Comparison of ENCODE assay signal across 2 cellular contexts in genomic region chr6:158810149-158811095, GRCh38.
TF ChIP-seq lines count a peak whose summit lies in the region.

No MANE protein-coding gene starts in this region.

TF ChIP-seq in IMR-90, 13 proteins besides CTCF, POLR2A, EP300 and RAD21:
- TF ChIP-seq RCOR1 (IDR thresholded peaks at IDR 0.05; ENCODE audit: insufficient replicate concordance, low read length) = no peak
- no peak for TF ChIP-seq CEBPB (IDR thresholded peaks at IDR 0.05; ENCODE audit: low read depth, low read length)
- TF ChIP-seq FOS (IDR thresholded peaks at IDR 0.05; ENCODE audit: low read depth, low read length) = no peak
- no peak for TF ChIP-seq BHLHE40 (IDR thresholded peaks at IDR 0.05; ENCODE audit: low read depth, low read length)
- TF ChIP-seq NFE2L2 (IDR thresholded peaks at IDR 0.05; ENCODE audit: low read depth, low read length) = no peak
- TF ChIP-seq MXI1 (IDR thresholded peaks at IDR 0.05; ENCODE audit: borderline replicate concordance, low read depth, low read length) = no peak
- no peak for TF ChIP-seq MAFK (IDR thresholded peaks at IDR 0.05; ENCODE audit: low read depth, low read length)
- TF ChIP-seq USF2 (IDR thresholded peaks at IDR 0.05; ENCODE audit: low read depth, low read length) = no peak
- no peak for TF ChIP-seq CHD1 (IDR thresholded peaks at IDR 0.05; ENCODE audit: low read depth, low read length)
- no peak for TF ChIP-seq SMC3 (IDR thresholded peaks at IDR 0.05; ENCODE audit: low read depth, low read length)
TF ChIP-seq in IMR-90: peak in this region for 0.

TF ChIP-seq in GM12878, 131 proteins besides CTCF, POLR2A, EP300 and RAD21:
- TF ChIP-seq IKZF1 (conservative IDR thresholded peaks at IDR 0.05) (0 out of 2 replicates have a peak, but pooled peaks have one; percentile 12), MTA3 (IDR thresholded peaks at IDR 0.05; ENCODE audit: borderline replicate concordance, low read length) (no peak), SPI1 (IDR thresholded peaks at IDR 0.05; ENCODE audit: borderline replicate concordance, insufficient read depth, low read depth, low read length) (no peak), SP1 (IDR thresholded peaks at IDR 0.05; ENCODE audit: low read depth, low read length) (no peak), IKZF2 (IDR thresholded peaks at IDR 0.05) (0 out of 4 replicates have a peak, but pooled peaks of 1 of the 2 experiments have one; percentile 8), KDM1A (IDR thresholded peaks at IDR 0.05; ENCODE audit: borderline replicate concordance) (no peak), ATF7 (IDR thresholded peaks at IDR 0.05; ENCODE audit: low read depth) (no peak), IRF3 (IDR thresholded peaks at IDR 0.05) (no peak), IRF4 (IDR thresholded peaks at IDR 0.05; ENCODE audit: low read depth, low read length) (no peak), HDAC2 (IDR thresholded peaks at IDR 0.05) (no peak), JUND (IDR thresholded peaks at IDR 0.05; ENCODE audit: low read depth, low read length) (no peak), ZSCAN29 (IDR thresholded peaks at IDR 0.05) (no peak), POLR2AphosphoS5 (IDR thresholded peaks at IDR 0.05; ENCODE audit: low read length) (peak; percentile 55; the same call in 1 of the 2 replicates), NFIC (IDR thresholded peaks at IDR 0.05; ENCODE audit: low read depth, low read length) (no peak), ESRRA (IDR thresholded peaks at IDR 0.05; ENCODE audit: low read length) (no peak), SIX5 (IDR thresholded peaks at IDR 0.05; ENCODE audit: low read depth, low read length, severe bottlenecking) (no peak), SMARCA5 (IDR thresholded peaks at IDR 0.05) (no peak), MYC (IDR thresholded peaks at IDR 0.05; ENCODE audit: insufficient read depth, insufficient read length, insufficient replicate concordance, low read length, severe bottlenecking) (no peak), MTA2 (IDR thresholded peaks at IDR 0.05; ENCODE audit: low read depth) (no peak)
- TF ChIP-seq, protein P1, sequence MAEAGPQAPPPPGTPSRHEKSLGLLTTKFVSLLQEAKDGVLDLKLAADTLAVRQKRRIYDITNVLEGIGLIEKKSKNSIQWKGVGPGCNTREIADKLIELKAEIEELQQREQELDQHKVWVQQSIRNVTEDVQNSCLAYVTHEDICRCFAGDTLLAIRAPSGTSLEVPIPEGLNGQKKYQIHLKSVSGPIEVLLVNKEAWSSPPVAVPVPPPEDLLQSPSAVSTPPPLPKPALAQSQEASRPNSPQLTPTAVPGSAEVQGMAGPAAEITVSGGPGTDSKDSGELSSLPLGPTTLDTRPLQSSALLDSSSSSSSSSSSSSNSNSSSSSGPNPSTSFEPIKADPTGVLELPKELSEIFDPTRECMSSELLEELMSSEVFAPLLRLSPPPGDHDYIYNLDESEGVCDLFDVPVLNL (IDR thresholded peaks at IDR 0.05; ENCODE audit: low read depth, low read length) = no peak
- TF ChIP-seq, protein P2, sequence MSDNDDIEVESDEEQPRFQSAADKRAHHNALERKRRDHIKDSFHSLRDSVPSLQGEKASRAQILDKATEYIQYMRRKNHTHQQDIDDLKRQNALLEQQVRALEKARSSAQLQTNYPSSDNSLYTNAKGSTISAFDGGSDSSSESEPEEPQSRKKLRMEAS (IDR thresholded peaks at IDR 0.05; ENCODE audit: low read depth, low read length) = no peak
